ENCODE assay signal across 1 cellular context in the genomic region with DNA sequence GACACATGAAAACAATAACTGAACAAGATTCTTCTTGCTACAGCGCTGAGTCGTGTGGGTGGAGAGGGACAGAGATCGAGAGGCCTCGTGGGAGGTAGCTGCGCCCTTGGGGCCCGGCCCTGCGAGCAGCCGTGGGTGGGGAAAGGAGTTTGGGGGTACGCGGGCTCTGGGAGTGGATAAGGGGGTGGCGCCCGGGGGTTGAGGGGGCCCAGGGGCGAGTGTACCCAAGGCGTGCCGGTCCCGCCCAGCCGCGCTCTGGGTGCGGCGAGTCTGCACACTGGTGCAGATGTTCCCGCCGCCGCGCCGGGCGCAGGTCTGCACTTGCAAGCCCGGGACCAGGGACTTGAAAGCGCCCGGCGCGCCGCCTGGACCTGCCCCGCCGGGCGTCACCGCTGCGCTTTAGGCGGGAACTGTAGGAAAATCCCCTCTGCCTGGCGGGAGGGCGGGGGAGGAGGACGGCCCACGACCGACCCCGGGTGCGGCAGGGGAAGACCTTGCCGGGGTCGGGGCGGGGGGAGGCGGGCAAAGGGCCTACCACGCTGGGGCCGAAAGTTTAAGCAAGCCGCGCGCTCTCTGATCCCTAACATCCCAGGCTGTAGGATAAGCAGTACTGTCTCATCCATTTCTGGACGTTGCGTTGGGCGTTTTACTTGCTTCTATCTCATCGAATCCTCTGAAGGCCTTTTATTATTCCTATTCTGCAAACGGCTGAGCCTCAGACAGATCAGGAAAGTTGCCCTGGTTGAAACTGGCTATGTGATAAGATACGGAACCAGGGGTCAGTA.
TF ChIP-seq lines count a peak whose summit lies in the region.

No MANE protein-coding gene starts in this region.

TF ChIP-seq in HepG2, 621 proteins besides CTCF, POLR2A, EP300 and RAD21 (continued from another document and continues in another):
- TF ChIP-seq, protein P1, sequence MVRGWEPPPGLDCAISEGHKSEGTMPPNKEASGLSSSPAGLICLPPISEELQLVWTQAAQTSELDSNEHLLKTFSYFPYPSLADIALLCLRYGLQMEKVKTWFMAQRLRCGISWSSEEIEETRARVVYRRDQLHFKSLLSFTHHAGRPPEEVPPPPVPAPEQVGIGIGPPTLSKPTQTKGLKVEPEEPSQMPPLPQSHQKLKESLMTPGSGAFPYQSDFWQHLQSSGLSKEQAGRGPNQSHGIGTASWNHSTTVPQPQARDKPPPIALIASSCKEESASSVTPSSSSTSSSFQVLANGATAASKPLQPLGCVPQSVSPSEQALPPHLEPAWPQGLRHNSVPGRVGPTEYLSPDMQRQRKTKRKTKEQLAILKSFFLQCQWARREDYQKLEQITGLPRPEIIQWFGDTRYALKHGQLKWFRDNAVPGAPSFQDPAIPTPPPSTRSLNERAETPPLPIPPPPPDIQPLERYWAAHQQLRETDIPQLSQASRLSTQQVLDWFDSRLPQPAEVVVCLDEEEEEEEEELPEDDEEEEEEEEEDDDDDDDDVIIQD (CRISPR knock-in tag; IDR thresholded peaks at IDR 0.05; ENCODE audit: low read depth), result no peak
- TF ChIP-seq CREB1 (IDR thresholded peaks at IDR 0.05), result no peak
- TF ChIP-seq CREB1 (CRISPR knock-in tag; IDR thresholded peaks at IDR 0.05), result no peak
- no peak for TF ChIP-seq FIP1L1 (IDR thresholded peaks at IDR 0.05; ENCODE audit: borderline replicate concordance, insufficient read depth, low read depth, low read length)
- TF ChIP-seq HHEX (CRISPR knock-in tag; IDR thresholded peaks at IDR 0.05), result no peak
- TF ChIP-seq, protein P2, sequence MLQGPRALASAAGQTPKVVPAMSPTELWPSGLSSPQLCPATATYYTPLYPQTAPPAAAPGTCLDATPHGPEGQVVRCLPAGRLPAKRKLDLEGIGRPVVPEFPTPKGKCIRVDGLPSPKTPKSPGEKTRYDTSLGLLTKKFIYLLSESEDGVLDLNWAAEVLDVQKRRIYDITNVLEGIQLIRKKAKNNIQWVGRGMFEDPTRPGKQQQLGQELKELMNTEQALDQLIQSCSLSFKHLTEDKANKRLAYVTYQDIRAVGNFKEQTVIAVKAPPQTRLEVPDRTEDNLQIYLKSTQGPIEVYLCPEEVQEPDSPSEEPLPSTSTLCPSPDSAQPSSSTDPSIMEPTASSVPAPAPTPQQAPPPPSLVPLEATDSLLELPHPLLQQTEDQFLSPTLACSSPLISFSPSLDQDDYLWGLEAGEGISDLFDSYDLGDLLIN (CRISPR knock-in tag; IDR thresholded peaks at IDR 0.05; ENCODE audit: borderline replicate concordance), result no peak; the same call in 1 of the 2 replicates
- TF ChIP-seq HDAC1 (CRISPR knock-in tag; IDR thresholded peaks at IDR 0.05), result no peak
- 0 out of 2 replicates have a peak, but pooled peaks have one; percentile 57 for TF ChIP-seq ZNF577 (CRISPR knock-in tag; IDR thresholded peaks at IDR 0.05; ENCODE audit: borderline replicate concordance, low read depth)
- no peak for TF ChIP-seq SOX6 (IDR thresholded peaks at IDR 0.05)
- TF ChIP-seq SOX6 (CRISPR knock-in tag; IDR thresholded peaks at IDR 0.05), result 0 out of 2 replicates have a peak, but pooled peaks have one; percentile 22
- no peak for TF ChIP-seq GATA4 (IDR thresholded peaks at IDR 0.05; ENCODE audit: borderline replicate concordance, low read depth)
- no peak for TF ChIP-seq PCBP2 (optimal IDR thresholded peaks at IDR 0.05; ENCODE audit: low read depth, low read length, poor library complexity, severe bottlenecking)
- TF ChIP-seq, protein P3, sequence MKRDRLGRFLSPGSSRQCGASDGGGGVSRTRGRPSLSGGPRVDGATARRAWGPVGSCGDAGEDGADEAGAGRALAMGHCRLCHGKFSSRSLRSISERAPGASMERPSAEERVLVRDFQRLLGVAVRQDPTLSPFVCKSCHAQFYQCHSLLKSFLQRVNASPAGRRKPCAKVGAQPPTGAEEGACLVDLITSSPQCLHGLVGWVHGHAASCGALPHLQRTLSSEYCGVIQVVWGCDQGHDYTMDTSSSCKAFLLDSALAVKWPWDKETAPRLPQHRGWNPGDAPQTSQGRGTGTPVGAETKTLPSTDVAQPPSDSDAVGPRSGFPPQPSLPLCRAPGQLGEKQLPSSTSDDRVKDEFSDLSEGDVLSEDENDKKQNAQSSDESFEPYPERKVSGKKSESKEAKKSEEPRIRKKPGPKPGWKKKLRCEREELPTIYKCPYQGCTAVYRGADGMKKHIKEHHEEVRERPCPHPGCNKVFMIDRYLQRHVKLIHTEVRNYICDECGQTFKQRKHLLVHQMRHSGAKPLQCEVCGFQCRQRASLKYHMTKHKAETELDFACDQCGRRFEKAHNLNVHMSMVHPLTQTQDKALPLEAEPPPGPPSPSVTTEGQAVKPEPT (CRISPR knock-in tag; IDR thresholded peaks at IDR 0.05; ENCODE audit: low read depth), result 0 out of 2 replicates have a peak, but pooled peaks have one; percentile 42
- TF ChIP-seq MLLT10 (CRISPR knock-in tag; IDR thresholded peaks at IDR 0.05), result no peak
- TF ChIP-seq RARA (CRISPR knock-in tag; IDR thresholded peaks at IDR 0.05), result peak; percentile 40
- peak; percentile 17 for TF ChIP-seq RBM39 (IDR thresholded peaks at IDR 0.05; ENCODE audit: low read depth, low read length, poor library complexity, severe bottlenecking)
- TF ChIP-seq STAG1 (CRISPR knock-in tag; IDR thresholded peaks at IDR 0.05), result peak; percentile 5; the same call in 1 of the 2 replicates
- no peak for TF ChIP-seq NR2F6 (IDR thresholded peaks at IDR 0.05)
- TF ChIP-seq NR2F6 (CRISPR knock-in tag; IDR thresholded peaks at IDR 0.05), result 0 out of 2 replicates have a peak, but pooled peaks have one; percentile 6
- TF ChIP-seq, protein P4, sequence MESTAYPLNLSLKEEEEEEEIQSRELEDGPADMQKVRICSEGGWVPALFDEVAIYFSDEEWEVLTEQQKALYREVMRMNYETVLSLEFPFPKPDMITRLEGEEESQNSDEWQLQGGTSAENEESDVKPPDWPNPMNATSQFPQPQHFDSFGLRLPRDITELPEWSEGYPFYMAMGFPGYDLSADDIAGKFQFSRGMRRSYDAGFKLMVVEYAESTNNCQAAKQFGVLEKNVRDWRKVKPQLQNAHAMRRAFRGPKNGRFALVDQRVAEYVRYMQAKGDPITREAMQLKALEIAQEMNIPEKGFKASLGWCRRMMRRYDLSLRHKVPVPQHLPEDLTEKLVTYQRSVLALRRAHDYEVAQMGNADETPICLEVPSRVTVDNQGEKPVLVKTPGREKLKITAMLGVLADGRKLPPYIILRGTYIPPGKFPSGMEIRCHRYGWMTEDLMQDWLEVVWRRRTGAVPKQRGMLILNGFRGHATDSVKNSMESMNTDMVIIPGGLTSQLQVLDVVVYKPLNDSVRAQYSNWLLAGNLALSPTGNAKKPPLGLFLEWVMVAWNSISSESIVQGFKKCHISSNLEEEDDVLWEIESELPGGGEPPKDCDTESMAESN (CRISPR knock-in tag; conservative IDR thresholded peaks at IDR 0.05), result no peak
- TF ChIP-seq SMC3 (IDR thresholded peaks at IDR 0.05; ENCODE audit: low read length), result no peak
- TF ChIP-seq SIN3A (IDR thresholded peaks at IDR 0.05; ENCODE audit: borderline replicate concordance, low read depth, low read length), result no peak
- TF ChIP-seq ZNF670 (CRISPR knock-in tag; IDR thresholded peaks at IDR 0.05; ENCODE audit: borderline replicate concordance), result 0 out of 2 replicates have a peak, but pooled peaks have one; percentile 32
- TF ChIP-seq ZNF883 (CRISPR knock-in tag; IDR thresholded peaks at IDR 0.05; ENCODE audit: not compliant biosample characterization), result no peak
- TF ChIP-seq CEBPB (IDR thresholded peaks at IDR 0.05; ENCODE audit: borderline replicate concordance, low read depth, low read length), result no peak
- TF ChIP-seq HNRNPK (IDR thresholded peaks at IDR 0.05; ENCODE audit: low read depth, low read length, poor library complexity, severe bottlenecking), result peak; percentile 69
- no peak; the same call in 1 of the 2 replicates for TF ChIP-seq YEATS2 (CRISPR knock-in tag; IDR thresholded peaks at IDR 0.05; ENCODE audit: borderline replicate concordance)
- TF ChIP-seq POLR2AphosphoS5 (IDR thresholded peaks at IDR 0.05; ENCODE audit: low read depth, low read length), result no peak
- TF ChIP-seq SRY (CRISPR knock-in tag; IDR thresholded peaks at IDR 0.05), result 0 out of 2 replicates have a peak, but pooled peaks have one; percentile 46
- peak; percentile 19; the same call in 1 of the 2 replicates for TF ChIP-seq CCDC6 (CRISPR knock-in tag; IDR thresholded peaks at IDR 0.05)
- no peak for TF ChIP-seq NFIB (CRISPR knock-in tag; IDR thresholded peaks at IDR 0.05; ENCODE audit: borderline replicate concordance)
- TF ChIP-seq, protein P5, sequence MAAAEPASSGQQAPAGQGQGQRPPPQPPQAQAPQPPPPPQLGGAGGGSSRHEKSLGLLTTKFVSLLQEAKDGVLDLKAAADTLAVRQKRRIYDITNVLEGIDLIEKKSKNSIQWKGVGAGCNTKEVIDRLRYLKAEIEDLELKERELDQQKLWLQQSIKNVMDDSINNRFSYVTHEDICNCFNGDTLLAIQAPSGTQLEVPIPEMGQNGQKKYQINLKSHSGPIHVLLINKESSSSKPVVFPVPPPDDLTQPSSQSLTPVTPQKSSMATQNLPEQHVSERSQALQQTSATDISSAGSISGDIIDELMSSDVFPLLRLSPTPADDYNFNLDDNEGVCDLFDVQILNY (CRISPR knock-in tag; conservative IDR thresholded peaks at IDR 0.05), result peak; percentile 55
- TF ChIP-seq AGO2 (optimal IDR thresholded peaks at IDR 0.05; ENCODE audit: low read depth, low read length), result no peak
- TF ChIP-seq ZNF256 (CRISPR knock-in tag; conservative IDR thresholded peaks at IDR 0.05), result no peak
- no peak for TF ChIP-seq ZNF746 (CRISPR knock-in tag; IDR thresholded peaks at IDR 0.05)
- TF ChIP-seq, protein P6, sequence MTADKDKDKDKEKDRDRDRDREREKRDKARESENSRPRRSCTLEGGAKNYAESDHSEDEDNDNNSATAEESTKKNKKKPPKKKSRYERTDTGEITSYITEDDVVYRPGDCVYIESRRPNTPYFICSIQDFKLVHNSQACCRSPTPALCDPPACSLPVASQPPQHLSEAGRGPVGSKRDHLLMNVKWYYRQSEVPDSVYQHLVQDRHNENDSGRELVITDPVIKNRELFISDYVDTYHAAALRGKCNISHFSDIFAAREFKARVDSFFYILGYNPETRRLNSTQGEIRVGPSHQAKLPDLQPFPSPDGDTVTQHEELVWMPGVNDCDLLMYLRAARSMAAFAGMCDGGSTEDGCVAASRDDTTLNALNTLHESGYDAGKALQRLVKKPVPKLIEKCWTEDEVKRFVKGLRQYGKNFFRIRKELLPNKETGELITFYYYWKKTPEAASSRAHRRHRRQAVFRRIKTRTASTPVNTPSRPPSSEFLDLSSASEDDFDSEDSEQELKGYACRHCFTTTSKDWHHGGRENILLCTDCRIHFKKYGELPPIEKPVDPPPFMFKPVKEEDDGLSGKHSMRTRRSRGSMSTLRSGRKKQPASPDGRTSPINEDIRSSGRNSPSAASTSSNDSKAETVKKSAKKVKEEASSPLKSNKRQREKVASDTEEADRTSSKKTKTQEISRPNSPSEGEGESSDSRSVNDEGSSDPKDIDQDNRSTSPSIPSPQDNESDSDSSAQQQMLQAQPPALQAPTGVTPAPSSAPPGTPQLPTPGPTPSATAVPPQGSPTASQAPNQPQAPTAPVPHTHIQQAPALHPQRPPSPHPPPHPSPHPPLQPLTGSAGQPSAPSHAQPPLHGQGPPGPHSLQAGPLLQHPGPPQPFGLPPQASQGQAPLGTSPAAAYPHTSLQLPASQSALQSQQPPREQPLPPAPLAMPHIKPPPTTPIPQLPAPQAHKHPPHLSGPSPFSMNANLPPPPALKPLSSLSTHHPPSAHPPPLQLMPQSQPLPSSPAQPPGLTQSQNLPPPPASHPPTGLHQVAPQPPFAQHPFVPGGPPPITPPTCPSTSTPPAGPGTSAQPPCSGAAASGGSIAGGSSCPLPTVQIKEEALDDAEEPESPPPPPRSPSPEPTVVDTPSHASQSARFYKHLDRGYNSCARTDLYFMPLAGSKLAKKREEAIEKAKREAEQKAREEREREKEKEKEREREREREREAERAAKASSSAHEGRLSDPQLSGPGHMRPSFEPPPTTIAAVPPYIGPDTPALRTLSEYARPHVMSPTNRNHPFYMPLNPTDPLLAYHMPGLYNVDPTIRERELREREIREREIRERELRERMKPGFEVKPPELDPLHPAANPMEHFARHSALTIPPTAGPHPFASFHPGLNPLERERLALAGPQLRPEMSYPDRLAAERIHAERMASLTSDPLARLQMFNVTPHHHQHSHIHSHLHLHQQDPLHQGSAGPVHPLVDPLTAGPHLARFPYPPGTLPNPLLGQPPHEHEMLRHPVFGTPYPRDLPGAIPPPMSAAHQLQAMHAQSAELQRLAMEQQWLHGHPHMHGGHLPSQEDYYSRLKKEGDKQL (CRISPR knock-in tag; IDR thresholded peaks at IDR 0.05; ENCODE audit: low read depth), result 0 out of 2 replicates have a peak, but pooled peaks have one; percentile 14
- peak; percentile 19; the same call in 1 of the 2 replicates for TF ChIP-seq HDAC2 (CRISPR knock-in tag; IDR thresholded peaks at IDR 0.05)
- TF ChIP-seq, protein P7, sequence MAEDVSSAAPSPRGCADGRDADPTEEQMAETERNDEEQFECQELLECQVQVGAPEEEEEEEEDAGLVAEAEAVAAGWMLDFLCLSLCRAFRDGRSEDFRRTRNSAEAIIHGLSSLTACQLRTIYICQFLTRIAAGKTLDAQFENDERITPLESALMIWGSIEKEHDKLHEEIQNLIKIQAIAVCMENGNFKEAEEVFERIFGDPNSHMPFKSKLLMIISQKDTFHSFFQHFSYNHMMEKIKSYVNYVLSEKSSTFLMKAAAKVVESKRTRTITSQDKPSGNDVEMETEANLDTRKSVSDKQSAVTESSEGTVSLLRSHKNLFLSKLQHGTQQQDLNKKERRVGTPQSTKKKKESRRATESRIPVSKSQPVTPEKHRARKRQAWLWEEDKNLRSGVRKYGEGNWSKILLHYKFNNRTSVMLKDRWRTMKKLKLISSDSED (CRISPR knock-in tag; IDR thresholded peaks at IDR 0.05), result no peak
- peak; percentile 58; the same call in 1 of the 2 replicates for TF ChIP-seq MYC (CRISPR knock-in tag; IDR thresholded peaks at IDR 0.05; ENCODE audit: borderline replicate concordance)
- no peak for TF ChIP-seq ZNF703 (CRISPR knock-in tag; IDR thresholded peaks at IDR 0.05; ENCODE audit: borderline replicate concordance)
- TF ChIP-seq TCF7 (IDR thresholded peaks at IDR 0.05; ENCODE audit: low read depth), result peak; percentile 38; the same call in 1 of the 2 replicates
- TF ChIP-seq, protein P8, sequence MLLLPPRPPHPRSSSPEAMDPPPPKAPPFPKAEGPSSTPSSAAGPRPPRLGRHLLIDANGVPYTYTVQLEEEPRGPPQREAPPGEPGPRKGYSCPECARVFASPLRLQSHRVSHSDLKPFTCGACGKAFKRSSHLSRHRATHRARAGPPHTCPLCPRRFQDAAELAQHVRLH (CRISPR knock-in tag; IDR thresholded peaks at IDR 0.05; ENCODE audit: borderline replicate concordance, low read depth), result 0 out of 2 replicates have a peak, but pooled peaks have one; percentile 25
- TF ChIP-seq, protein P9, sequence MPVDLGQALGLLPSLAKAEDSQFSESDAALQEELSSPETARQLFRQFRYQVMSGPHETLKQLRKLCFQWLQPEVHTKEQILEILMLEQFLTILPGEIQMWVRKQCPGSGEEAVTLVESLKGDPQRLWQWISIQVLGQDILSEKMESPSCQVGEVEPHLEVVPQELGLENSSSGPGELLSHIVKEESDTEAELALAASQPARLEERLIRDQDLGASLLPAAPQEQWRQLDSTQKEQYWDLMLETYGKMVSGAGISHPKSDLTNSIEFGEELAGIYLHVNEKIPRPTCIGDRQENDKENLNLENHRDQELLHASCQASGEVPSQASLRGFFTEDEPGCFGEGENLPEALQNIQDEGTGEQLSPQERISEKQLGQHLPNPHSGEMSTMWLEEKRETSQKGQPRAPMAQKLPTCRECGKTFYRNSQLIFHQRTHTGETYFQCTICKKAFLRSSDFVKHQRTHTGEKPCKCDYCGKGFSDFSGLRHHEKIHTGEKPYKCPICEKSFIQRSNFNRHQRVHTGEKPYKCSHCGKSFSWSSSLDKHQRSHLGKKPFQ (CRISPR knock-in tag; IDR thresholded peaks at IDR 0.05; ENCODE audit: insufficient replicate concordance), result no peak
- no peak for TF ChIP-seq FLYWCH1 (CRISPR knock-in tag; IDR thresholded peaks at IDR 0.05)
- 0 out of 2 replicates have a peak, but pooled peaks have one; percentile 25 for TF ChIP-seq KAT8 (CRISPR knock-in tag; IDR thresholded peaks at IDR 0.05)
- TF ChIP-seq SMAD3 (CRISPR knock-in tag; IDR thresholded peaks at IDR 0.05), result no peak
